In the genomic region with DNA sequence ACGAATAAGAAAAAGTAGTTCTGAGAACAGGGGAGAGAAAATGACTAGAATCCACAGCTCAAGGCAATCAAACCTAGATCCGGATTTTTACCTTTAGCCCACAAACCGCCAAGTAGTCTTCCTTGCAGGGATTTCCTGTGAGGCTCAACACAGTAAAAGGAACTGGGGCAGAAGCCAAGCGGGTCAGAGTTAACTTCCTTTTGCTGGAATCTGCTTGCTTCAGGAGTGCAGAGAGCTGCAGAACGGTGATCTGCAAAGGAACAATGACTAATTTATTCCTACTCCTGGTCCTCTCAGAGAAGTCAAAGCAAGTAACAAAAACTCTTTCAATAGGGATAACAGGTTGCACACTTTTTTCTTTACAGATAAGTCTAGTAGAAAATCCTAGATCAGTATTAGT, we compare ENCODE assay signal across 11 cellular contexts. TPM values are rescaled to one million over a fixed set of nuclear protein-coding genes. Genes with fewer than 3 reads are reported as not detected.
DNase-seq lines count a peak whose midpoint lies in the region; ATAC-seq and TF ChIP-seq lines count a peak whose summit lies in the region.
"Had no signal": no experiment of that assay in that cellular context is flagged by ENCODE, and none has a peak within 500 bp of the region (broad histone marks: within the 10 kb centered on the region; RNA-seq: fewer than 3 reads in every experiment).

No MANE protein-coding gene starts in this region.

- H3K27ac Mint-ChIP-seq in activated CD4-positive, alpha-beta T cell treated with anti-CD3 and anti-CD28 coated beads for 36 hours, result peak overlapping the region; percentile 59

- H3K9ac ChIP-seq in subcutaneous abdominal adipose tissue (ENCODE audit: low read length in 5 of 5), result peak overlapping the region in 2 of 5 donors; percentile 22 to 37

- H3K4me3 ChIP-seq in right atrium auricular region, result no peak overlapping the region
- no peak overlapping the region for H3K4me3 ChIP-seq in subcutaneous abdominal adipose tissue (ENCODE audit: low read depth in 1 of 5, low read length in 5 of 5)
- no peak overlapping the region for H3K4me3 ChIP-seq in thyroid gland (replicated peaks in 1 of 3)

- TF ChIP-seq CTCF in right atrium auricular region (IDR thresholded peaks at IDR 0.05) (no peak), thyroid gland (IDR thresholded peaks at IDR 0.05) (no peak)

- CTCF ChIA-PET in activated CD4-positive, alpha-beta T cell treated with anti-CD3 and anti-CD28 coated beads for 36 hours (lab: Charles Lee), result no interaction called here

- H3K9me3 ChIP-seq in right atrium auricular region (no peaks in the 10 kb centered on the region), subcutaneous abdominal adipose tissue (ENCODE audit: control insufficient read depth in 5 of 5, low read length in 5 of 5) (no peaks in the 10 kb centered on the region), thyroid gland (no peaks in the 10 kb centered on the region)

- WGBS in thyroid gland, 2 donors, result 67 to 71% methylated on average over 5 of the region's 5 CpGs

- no peak for ATAC-seq in activated CD4-positive, alpha-beta T cell treated with anti-CD3 and anti-CD28 coated beads for 36 hours

- H3K4me1 ChIP-seq in right atrium auricular region, result peaks cover 0 to 8% of the 10 kb centered on the region in 2 donors
- H3K4me1 ChIP-seq in subcutaneous abdominal adipose tissue (ENCODE audit: control insufficient read depth in 5 of 5, insufficient read depth in 5 of 5, low read length in 5 of 5), result peaks cover 6 to 70% (median 29%) of the 10 kb centered on the region in 5 donors
- no peaks in the 10 kb centered on the region for H3K4me1 ChIP-seq in thyroid gland

- H3K36me3 ChIP-seq in right atrium auricular region, result peaks cover 98% of the 10 kb centered on the region
- peaks cover 53 to 99% (median 91%) of the 10 kb centered on the region in 5 donors for H3K36me3 ChIP-seq in subcutaneous abdominal adipose tissue (ENCODE audit: control insufficient read depth in 5 of 5, insufficient read depth in 5 of 5, low read length in 5 of 5)
- H3K36me3 ChIP-seq in thyroid gland, result peaks cover 98 to 99% of the 10 kb centered on the region in 2 donors

- H3K27me3 ChIP-seq in right atrium auricular region, result no peaks in the 10 kb centered on the region
- no peaks in the 10 kb centered on the region for H3K27me3 ChIP-seq in subcutaneous abdominal adipose tissue (ENCODE audit: control insufficient read depth in 5 of 5, insufficient read depth in 4 of 5, low read length in 5 of 5)
- H3K27me3 ChIP-seq in thyroid gland, result no peaks in the 10 kb centered on the region

- no peak for DNase-seq in activated CD4-positive, alpha-beta T cell treated with anti-CD3 and anti-CD28 coated beads for 36 hours
- no peak for DNase-seq in activated CD4-positive, alpha-beta T cell treated with anti-CD3 and anti-CD28 coated beads, Interleukin-2, amount 50 U/mL, for 1 hour
- DNase-seq in amniotic epithelial cell (ENCODE audit: low read depth), result peak; percentile 12
- DNase-seq in right atrium auricular region (ENCODE audit: low spot score), result peak; percentile 65
- DNase-seq in NCI-H510A treated with DMSO at 0.1 percent for 48 hours (lab: John Stamatoyannopoulos, UW), result no peak
- no peak for DNase-seq in NCI-H526 treated with DMSO at 0.1 percent for 48 hours (lab: John Stamatoyannopoulos, UW)
- no peak for DNase-seq in thyroid gland
- DNase-seq: 8988T; activated CD8-positive, alpha-beta memory T cell treated with anti-CD3 and anti-CD28 coated beads, Interleukin-2, amount 50 U/mL, for 4 hours had no signal

- H3K27ac ChIP-seq in right atrium auricular region (peak overlapping the region in 1 of 2 donors; percentile 64), subcutaneous abdominal adipose tissue (ENCODE audit: low read depth, low read length) (peak overlapping the region; percentile 77), thyroid gland (peak overlapping the region in 1 of 3 donors; percentile 24)
- H3K27ac ChIP-seq: HL-60 had no signal

- intact Hi-C loops in activated CD4-positive, alpha-beta T cell treated with anti-CD3 and anti-CD28 coated beads for 36 hours (cut with DNase I, micrococcal nuclease), result no loop called here
- intact Hi-C loops in thyroid gland (cut with DNase I), result no loop called here

- peaks cover 76% of the 10 kb centered on the region for H3K36me3 Mint-ChIP-seq in activated CD4-positive, alpha-beta T cell treated with anti-CD3 and anti-CD28 coated beads for 36 hours (ENCODE audit: low read depth)

- H3K4me1 Mint-ChIP-seq in activated CD4-positive, alpha-beta T cell treated with anti-CD3 and anti-CD28 coated beads for 36 hours, result peaks cover 3% of the 10 kb centered on the region

- H3K27me3 Mint-ChIP-seq in activated CD4-positive, alpha-beta T cell treated with anti-CD3 and anti-CD28 coated beads for 36 hours, result no peaks in the 10 kb centered on the region

- H3K4me3 Mint-ChIP-seq in activated CD4-positive, alpha-beta T cell treated with anti-CD3 and anti-CD28 coated beads for 36 hours, result no peak overlapping the region

- no peaks in the 10 kb centered on the region for H3K9me3 Mint-ChIP-seq in activated CD4-positive, alpha-beta T cell treated with anti-CD3 and anti-CD28 coated beads for 36 hours (ENCODE audit: low read depth)

- POLR2A ChIA-PET in activated CD4-positive, alpha-beta T cell treated with anti-CD3 and anti-CD28 coated beads for 36 hours (lab: Charles Lee), result interaction anchor here (0.8 kb wide), 1 partner anchor 82 kb away, joined by 3 read pairs; no protein-coding TSS in a partner anchor

- no peak for TF ChIP-seq POLR2A in thyroid gland (IDR thresholded peaks at IDR 0.05)

RNA-seq across cellular contexts. Expression of a gene that starts 53.4 kb away (rescaled TPM):
- 100 to 1,000 TPM; 117 to 147 TPM for total RNA-seq in activated CD4-positive, alpha-beta T cell treated with anti-CD3 and anti-CD28 coated beads for 36 hours
- total RNA-seq in right atrium auricular region (10 to 100 TPM; 75.1 to 88.0 TPM), thyroid gland (100 to 1,000 TPM; 110 to 221 (median 160) TPM)

Comparison
In these comparisons a context has a peak if more than half of its experiments do, and no peak if none do; other contexts are left out.
1. DNase-seq: peak in amniotic epithelial cell (single experiment) and right atrium auricular region (single experiment); none in activated CD4-positive, alpha-beta T cell treated with anti-CD3 and anti-CD28 coated beads for 36 hours (single experiment), activated CD4-positive, alpha-beta T cell treated with anti-CD3 and anti-CD28 coated beads, Interleukin-2, amount 50 U/mL, for 1 hour (single experiment), NCI-H510A treated with DMSO at 0.1 percent for 48 hours (single experiment), NCI-H526 treated with DMSO at 0.1 percent for 48 hours (single experiment) and thyroid gland (0 of 2).